ENCODE assay signal across 24 cellular contexts in genomic region chr7:151802469-151802846, GRCh38.
"Had no signal": no experiment of that assay in that cellular context is flagged by ENCODE, and none has a peak within 500 bp of the region (broad histone marks: within the 10 kb centered on the region; RNA-seq: fewer than 3 reads in every experiment).

No MANE protein-coding gene starts in this region.

- H3K9me3 Mint-ChIP-seq: activated B cell treated with CpG ODN at 0.5 μM for 24 hours; activated naive CD4-positive, alpha-beta T cell treated with anti-CD3 and anti-CD28 coated beads for 36 hours; activated naive CD8-positive, alpha-beta T cell treated with anti-CD3 and anti-CD28 coated beads, Interleukin-2, amount 10 ng/mL, durations not matched to agents 7 days and 5 days; memory B cell; naive B cell; stimulated activated naive CD8-positive, alpha-beta T cell treated with anti-CD3 and anti-CD28 coated beads, Interleukin-15, Interleukin-2, amounts not matched to agents 100 ng/mL and 50 ng/mL, for 24 hours; T-helper 1 cell treated with Interleukin-12 subunit alpha and Interleukin-12 subunit beta and Interleukin-4 antibody, amounts not matched to agents 30 μg/mL and 1 μg/mL, for 36 hours had no signal

- H3K4me1 Mint-ChIP-seq: activated naive CD8-positive, alpha-beta T cell treated with anti-CD3 and anti-CD28 coated beads, Interleukin-2, amount 10 ng/mL, durations not matched to agents 7 days and 5 days had no signal

- DNase-seq: activated B cell treated with CpG ODN at 0.5 μM for 24 hours; activated CD4-positive, alpha-beta T cell treated with anti-CD3 and anti-CD28 coated beads for 36 hours; activated CD4-positive, alpha-beta T cell treated with anti-CD3 and anti-CD28 coated beads, Interleukin-2, amount 50 U/mL, for 48 hours; activated CD8-positive, alpha-beta memory T cell treated with anti-CD3 and anti-CD28 coated beads, Interleukin-2, amount 50 U/mL, for 48 hours; activated effector memory CD4-positive, alpha-beta T cell treated with Interleukin-2 at 50 U/mL for 16 hours; activated naive CD4-positive, alpha-beta T cell treated with anti-CD3 and anti-CD28 coated beads for 36 hours; activated naive CD8-positive, alpha-beta T cell treated with anti-CD3 and anti-CD28 coated beads, Interleukin-2, amount 10 ng/mL, durations not matched to agents 7 days and 5 days; activated T-cell treated with anti-CD3 and anti-CD28 coated beads, Interleukin-2, amount 50 U/mL, for 48 hours; amniotic stem cell; effector CD4-positive, alpha-beta T cell; erythroblast; foreskin fibroblast; kidney glomerular epithelial cell; naive B cell; occipital lobe; stimulated activated CD4-positive, alpha-beta T cell treated with anti-CD3 and anti-CD28 coated beads, Interleukin-4, amount 100 ng/mL, for 4 hours; T1000; uterus had no signal

- H3K9me3 ChIP-seq: suprapubic skin, transverse colon, uterus had no signal

- ATAC-seq: activated CD4-positive, alpha-beta T cell treated with anti-CD3 and anti-CD28 coated beads for 36 hours; left ventricle myocardium superior had no signal

- H3K4me3 Mint-ChIP-seq: activated B cell treated with CpG ODN at 0.5 μM for 24 hours; activated CD4-positive, alpha-beta T cell treated with anti-CD3 and anti-CD28 coated beads for 36 hours; activated naive CD4-positive, alpha-beta T cell treated with anti-CD3 and anti-CD28 coated beads for 36 hours; activated naive CD8-positive, alpha-beta T cell treated with anti-CD3 and anti-CD28 coated beads, Interleukin-2, amount 10 ng/mL, durations not matched to agents 7 days and 5 days; memory B cell; naive B cell; stimulated activated naive CD8-positive, alpha-beta T cell treated with anti-CD3 and anti-CD28 coated beads, Interleukin-15, Interleukin-2, amounts not matched to agents 100 ng/mL and 50 ng/mL, for 24 hours; T-helper 1 cell treated with Interleukin-12 subunit alpha and Interleukin-12 subunit beta and Interleukin-4 antibody, amounts not matched to agents 30 μg/mL and 1 μg/mL, for 36 hours had no signal

- H3K4me3 ChIP-seq: suprapubic skin, transverse colon, uterus had no signal

- H3K36me3 Mint-ChIP-seq: activated naive CD8-positive, alpha-beta T cell treated with anti-CD3 and anti-CD28 coated beads, Interleukin-2, amount 10 ng/mL, durations not matched to agents 7 days and 5 days had no signal

- H3K27me3 ChIP-seq: suprapubic skin, transverse colon, uterus had no signal

- H3K27me3 Mint-ChIP-seq: activated B cell treated with CpG ODN at 0.5 μM for 24 hours; activated CD4-positive, alpha-beta T cell treated with anti-CD3 and anti-CD28 coated beads for 36 hours; activated naive CD8-positive, alpha-beta T cell treated with anti-CD3 and anti-CD28 coated beads, Interleukin-2, amount 10 ng/mL, durations not matched to agents 7 days and 5 days; memory B cell; naive B cell; stimulated activated naive CD8-positive, alpha-beta T cell treated with anti-CD3 and anti-CD28 coated beads, Interleukin-15, Interleukin-2, amounts not matched to agents 100 ng/mL and 50 ng/mL, for 24 hours had no signal

- H3K27ac ChIP-seq: suprapubic skin, transverse colon, uterus had no signal

- H3K36me3 ChIP-seq: suprapubic skin, transverse colon, uterus had no signal

- H3K4me1 ChIP-seq: uterus had no signal

- H3K27ac Mint-ChIP-seq: activated B cell treated with CpG ODN at 0.5 μM for 24 hours; activated CD4-positive, alpha-beta T cell treated with anti-CD3 and anti-CD28 coated beads for 36 hours; activated naive CD4-positive, alpha-beta T cell treated with anti-CD3 and anti-CD28 coated beads for 36 hours; activated naive CD8-positive, alpha-beta T cell treated with anti-CD3 and anti-CD28 coated beads, Interleukin-2, amount 10 ng/mL, durations not matched to agents 7 days and 5 days; memory B cell; naive B cell; stimulated activated naive CD8-positive, alpha-beta T cell treated with anti-CD3 and anti-CD28 coated beads, Interleukin-15, Interleukin-2, amounts not matched to agents 100 ng/mL and 50 ng/mL, for 24 hours; T-helper 1 cell treated with Interleukin-12 subunit alpha and Interleukin-12 subunit beta and Interleukin-4 antibody, amounts not matched to agents 30 μg/mL and 1 μg/mL, for 36 hours had no signal
